In genomic region chr19:42079886-42080763, GRCh38 we compare ENCODE assay signal across 1 cellular context.
TF ChIP-seq lines count a peak whose summit lies in the region.

No MANE protein-coding gene starts in this region.

TF ChIP-seq in K562, 482 proteins besides CTCF, POLR2A, EP300 and RAD21:
- TF ChIP-seq POLR2AphosphoS5 (IDR thresholded peaks at IDR 0.05; ENCODE audit: control insufficient read depth, insufficient read depth, low read depth, low read length) (peak; percentile 2; the same call in 1 of the 2 replicates), RBFOX2 (IDR thresholded peaks at IDR 0.05; ENCODE audit: low read depth, low read length) (peak; percentile 48), CUX1 (CRISPR knock-in tag; IDR thresholded peaks at IDR 0.05) (no peak)
